ENCODE assay signal across 8 cellular contexts in genomic region chr11:3021125-3021524, GRCh38. TPM values are rescaled to one million over a fixed set of nuclear protein-coding genes. Genes with fewer than 3 reads are reported as not detected.
DNase-seq lines count a peak whose midpoint lies in the region; ATAC-seq and TF ChIP-seq lines count a peak whose summit lies in the region.

No MANE protein-coding gene starts in this region.

- peaks cover 93% of the 10 kb centered on the region for H3K36me3 Mint-ChIP-seq in activated T-cell treated with anti-CD3 and anti-CD28 coated beads, Interleukin-2, amount 50 U/mL, for 24 hours (ENCODE audit: low read depth)

- intact Hi-C loops in heart left ventricle (cut with DNase I) (loop anchor here in 4 of 10 donors (5.0 to 10.0 kb wide), 3 partner anchors 44 to 334 kb away; no protein-coding TSS in a partner anchor), posterior vena cava (cut with DNase I) (loop anchor here in 1 of 2 donors (10.0 kb wide), 1 partner anchor 184 kb away; no protein-coding TSS in a partner anchor)

- DNase-seq in SIG-M5 treated with dmso at 0.1 percent for 504 hours (lab: John Stamatoyannopoulos, UW; ENCODE audit: unreplicated experiment) (peak; percentile 30), SIG-M5 (lab: John Stamatoyannopoulos, UW) (no peak), LHCN-M2 (ENCODE audit: low read depth) (peak; percentile 24), heart left ventricle (no peak), epidermal melanocyte (ENCODE audit: insufficient read length, low spot score) (no peak), posterior vena cava (ENCODE audit: low spot score) (no peak)
- no peak for DNase-seq in activated T-cell treated with anti-CD3 and anti-CD28 coated beads, Interleukin-2, amount 50 U/mL, for 24 hours
- peak; percentile 20 for DNase-seq in stimulated activated CD8-positive, alpha-beta memory T cell treated with anti-CD3 and anti-CD28 coated beads, Interleukin-12 subunit alpha, Interleukin-12 subunit beta, amount 100 ng/mL, for 1 hour (ENCODE audit: low read depth)

- no peak overlapping the region for H3K27ac ChIP-seq in heart left ventricle

- peak; percentile 21 to 59 (median 40) for TF ChIP-seq CTCF in heart left ventricle (IDR thresholded peaks at IDR 0.05)

- no peaks in the 10 kb centered on the region for H3K27me3 Mint-ChIP-seq in activated T-cell treated with anti-CD3 and anti-CD28 coated beads, Interleukin-2, amount 50 U/mL, for 24 hours

- peaks cover 0 to 33% (median 0%) of the 10 kb centered on the region in 12 donors for H3K4me1 ChIP-seq in heart left ventricle

- no peaks in the 10 kb centered on the region for H3K9me3 Mint-ChIP-seq in activated T-cell treated with anti-CD3 and anti-CD28 coated beads, Interleukin-2, amount 50 U/mL, for 24 hours

- no peak overlapping the region for H3K4me3 Mint-ChIP-seq in activated T-cell treated with anti-CD3 and anti-CD28 coated beads, Interleukin-2, amount 50 U/mL, for 24 hours

- H3K36me3 ChIP-seq in heart left ventricle: peaks cover 0 to 72% (median 65%) of the 10 kb centered on the region in 9 donors

- no peak overlapping the region for H3K4me3 ChIP-seq in heart left ventricle

- no peaks in the 10 kb centered on the region for H3K27me3 ChIP-seq in heart left ventricle

- peak; percentile 41 to 68 (median 62) for ATAC-seq in heart left ventricle

- 52 to 63% (median 53%) methylated on average over 4 of the region's 4 CpGs for WGBS in heart left ventricle, 4 donors

- peak overlapping the region; percentile 50 for H3K27ac Mint-ChIP-seq in activated T-cell treated with anti-CD3 and anti-CD28 coated beads, Interleukin-2, amount 50 U/mL, for 24 hours

- H3K4me1 Mint-ChIP-seq in activated T-cell treated with anti-CD3 and anti-CD28 coated beads, Interleukin-2, amount 50 U/mL, for 24 hours (ENCODE audit: low read depth): peaks cover 52% of the 10 kb centered on the region

- no peak for TF ChIP-seq POLR2A in heart left ventricle (IDR thresholded peaks at IDR 0.05)

- no peaks in the 10 kb centered on the region for H3K9me3 ChIP-seq in heart left ventricle

RNA-seq across cellular contexts. Expression of gene NAP1L4, which starts 29.0 kb away (rescaled TPM):
- 120 and 140 TPM in 2 replicates for total RNA-seq in LHCN-M2 (2014; rRNA removed)
- 97.4 TPM for polyA plus RNA-seq in LHCN-M2 (2012)
- total RNA-seq in heart left ventricle: 100 to 1,000 TPM; 125 to 216 (median 178) TPM
- 100 to 1,000 TPM; 119 to 143 TPM for polyA plus RNA-seq in heart left ventricle
- 100 to 1,000 TPM in 1 of 2 donors, 10 to 100 TPM in 1; 89.0 to 118 TPM for total RNA-seq in posterior vena cava

RNA-seq across cellular contexts. Expression of gene CARS1, which starts 36.1 kb away (rescaled TPM):
- total RNA-seq in LHCN-M2 (2014; rRNA removed) (41.3 and 53.3 TPM in 2 replicates), heart left ventricle (10 to 100 TPM; 10.2 to 29.3 (median 18.5) TPM), posterior vena cava (10 to 100 TPM; 44.2 to 60.6 TPM)
- polyA plus RNA-seq in LHCN-M2 (2012): 47.9 TPM
- 10 to 100 TPM in 1 of 2 donors, 1 to 10 TPM in 1; 9.3 to 30.5 TPM for polyA plus RNA-seq in heart left ventricle

Comparison
In these comparisons a context has a peak if more than half of its experiments do, and no peak if none do; other contexts are left out.
1. DNase-seq: peak in SIG-M5 treated with dmso at 0.1 percent for 504 hours (single experiment), LHCN-M2 (single experiment) and stimulated activated CD8-positive, alpha-beta memory T cell treated with anti-CD3 and anti-CD28 coated beads, Interleukin-12 subunit alpha, Interleukin-12 subunit beta, amount 100 ng/mL, for 1 hour (single experiment); none in SIG-M5 (single experiment), activated T-cell treated with anti-CD3 and anti-CD28 coated beads, Interleukin-2, amount 50 U/mL, for 24 hours (single experiment), heart left ventricle (0 of 5), epidermal melanocyte (single experiment) and posterior vena cava (single experiment).